In the genomic region with DNA sequence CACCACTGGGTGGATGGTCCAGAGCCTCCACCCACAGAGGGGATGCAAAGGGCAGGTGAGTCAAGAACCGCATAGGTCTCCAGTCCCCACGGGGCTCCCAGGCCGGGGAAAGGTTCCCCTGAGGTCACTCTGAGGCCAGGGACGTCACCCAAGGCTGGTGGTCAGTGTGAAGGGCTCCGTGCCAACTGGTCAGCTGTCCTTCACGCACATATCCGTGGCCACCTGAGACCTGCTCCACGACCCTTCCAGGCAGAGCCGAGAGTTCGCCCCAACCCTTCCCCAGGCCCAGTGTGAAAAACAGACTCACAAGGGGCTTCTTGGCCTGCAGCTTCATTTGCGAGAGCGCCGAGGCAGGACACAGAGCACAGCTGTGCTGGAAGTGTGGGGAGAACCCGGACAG, we compare ENCODE assay signal across 32 cellular contexts.
"Had no signal": no experiment of that assay in that cellular context is flagged by ENCODE, and none has a peak within 500 bp of the region (broad histone marks: within the 10 kb centered on the region; RNA-seq: fewer than 3 reads in every experiment).

No MANE protein-coding gene starts in this region.

- ATAC-seq: activated T-cell treated with anti-CD3 and anti-CD28 coated beads, Interleukin-2, amount 50 U/mL, for 72 hours; activated T-helper 17 cell treated with anti-CD3 and anti-CD28 coated beads, Interleukin-2, amount 50 U/mL, for 72 hours; body of pancreas; Panc1; SK-N-SH treated with all-trans-retinoic acid at 6 μM for 48 hours had no signal

- H3K27ac ChIP-seq: adrenal gland, body of pancreas, breast epithelium, KMS-11, SJSA1, WERI-Rb-1 had no signal

- H3K9me3 ChIP-seq: adrenal gland, body of pancreas, breast epithelium had no signal

- H3K27me3 ChIP-seq: adrenal gland, body of pancreas, breast epithelium, SJSA1 had no signal

- H3K9me3 Mint-ChIP-seq: activated T-cell treated with anti-CD3 and anti-CD28 coated beads, Interleukin-2, amount 50 U/mL, for 72 hours; activated T-helper 17 cell treated with anti-CD3 and anti-CD28 coated beads, Interleukin-2, amount 50 U/mL, for 72 hours had no signal

- H3K4me3 ChIP-seq: adrenal gland, body of pancreas, breast epithelium, SJSA1 had no signal

- H3K36me3 ChIP-seq: breast epithelium had no signal

- H3K27ac Mint-ChIP-seq: activated T-cell treated with anti-CD3 and anti-CD28 coated beads, Interleukin-2, amount 50 U/mL, for 72 hours; activated T-helper 17 cell treated with anti-CD3 and anti-CD28 coated beads, Interleukin-2, amount 50 U/mL, for 72 hours had no signal

- H3K27me3 Mint-ChIP-seq: activated T-helper 17 cell treated with anti-CD3 and anti-CD28 coated beads, Interleukin-2, amount 50 U/mL, for 72 hours had no signal

- H3K4me3 Mint-ChIP-seq: activated T-cell treated with anti-CD3 and anti-CD28 coated beads, Interleukin-2, amount 50 U/mL, for 72 hours; activated T-helper 17 cell treated with anti-CD3 and anti-CD28 coated beads, Interleukin-2, amount 50 U/mL, for 72 hours had no signal

- DNase-seq: activated CD4-positive, alpha-beta T cell treated with anti-CD3 and anti-CD28 coated beads for 1 hour; activated CD4-positive, alpha-beta T cell treated with anti-CD3 and anti-CD28 coated beads for 48 hours; activated CD4-positive, alpha-beta T cell treated with anti-CD3 and anti-CD28 coated beads, Interleukin-2, amount 50 U/mL, for 48 hours; activated CD4-positive, CD25-positive, alpha-beta regulatory T cell; activated CD8-positive, alpha-beta memory T cell treated with anti-CD3 and anti-CD28 coated beads, Interleukin-2, amount 50 U/mL, for 4 hours; activated effector memory CD4-positive, alpha-beta T cell treated with anti-CD3 and anti-CD28 coated beads, Interleukin-2, amount 50 U/mL, for 16 hours; activated naive CD4-positive, alpha-beta T cell; activated naive CD4-positive, alpha-beta T cell treated with anti-CD3 and anti-CD28 coated beads, Interleukin-2, amount 50 U/mL, for 16 hours; activated T-cell treated with anti-CD3 and anti-CD28 coated beads for 4 hours; adrenal gland; body of pancreas; MM.1S; NCI-H1092 treated with DMSO at 0.1 percent for 48 hours; NCI-H1417; NCI-H146; NCI-H187 treated with DMSO at 0.1 percent for 48 hours; NCI-H2081; NCI-H2171 treated with DMSO at 0.1 percent for 48 hours; NCI-H226; NCI-H446 treated with DMSO at 0.1 percent for 48 hours; NCI-H524; NCI-H69; SHP77 treated with DMSO at 0.1 percent for 48 hours; T1000; WERI-Rb-1 had no signal
